In the genomic region with DNA sequence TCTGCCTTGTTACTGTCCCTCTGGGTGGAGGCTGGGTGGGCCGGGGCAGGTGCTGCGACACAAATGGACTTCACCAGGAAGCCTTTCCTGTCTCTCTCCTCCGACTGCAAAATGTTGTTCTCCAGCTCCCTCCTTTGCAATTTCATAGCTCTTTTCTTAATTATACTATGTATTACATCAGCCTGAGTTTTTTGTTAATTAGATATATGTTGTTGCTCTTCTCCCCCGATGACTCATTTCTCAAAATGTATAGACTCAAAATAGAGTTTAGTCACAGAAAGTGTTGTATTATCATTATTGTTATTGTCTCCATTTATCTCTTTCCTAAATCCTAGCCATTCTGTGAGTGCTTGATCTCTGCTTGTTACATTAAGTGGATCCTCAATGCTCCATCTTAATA, we compare ENCODE assay signal across 1 cellular context.
TF ChIP-seq lines count a peak whose summit lies in the region.

No MANE protein-coding gene starts in this region.

TF ChIP-seq in H1, 55 proteins besides CTCF, POLR2A, EP300 and RAD21:
- no peak for TF ChIP-seq SIRT6 (IDR thresholded peaks at IDR 0.05; ENCODE audit: low read length)
- no peak for TF ChIP-seq CHD1 (IDR thresholded peaks at IDR 0.05; ENCODE audit: low read depth, low read length)
- no peak for TF ChIP-seq GABPA (IDR thresholded peaks at IDR 0.05; ENCODE audit: borderline replicate concordance, insufficient read depth, low read length)
- TF ChIP-seq FOSL1 (IDR thresholded peaks at IDR 0.05; ENCODE audit: insufficient read depth, low read depth, low read length), result no peak
- TF ChIP-seq, protein P1, sequence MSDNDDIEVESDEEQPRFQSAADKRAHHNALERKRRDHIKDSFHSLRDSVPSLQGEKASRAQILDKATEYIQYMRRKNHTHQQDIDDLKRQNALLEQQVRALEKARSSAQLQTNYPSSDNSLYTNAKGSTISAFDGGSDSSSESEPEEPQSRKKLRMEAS (IDR thresholded peaks at IDR 0.05), result no peak
- TF ChIP-seq GTF2F1 (IDR thresholded peaks at IDR 0.05; ENCODE audit: borderline replicate concordance, low read depth, low read length), result no peak
- TF ChIP-seq CBX5 (IDR thresholded peaks at IDR 0.05; ENCODE audit: low read depth, low read length), result no peak
- no peak for TF ChIP-seq SIX5 (IDR thresholded peaks at IDR 0.05; ENCODE audit: low read depth, low read length)
- no peak for TF ChIP-seq POU5F1 (IDR thresholded peaks at IDR 0.05; ENCODE audit: low read depth, low read length)
